17 cellular contexts compared by ENCODE assay signal in genomic region chr3:151322549-151322948, GRCh38. TPM values are rescaled to one million over a fixed set of nuclear protein-coding genes. Genes with fewer than 3 reads are reported as not detected.
DNase-seq lines count a peak whose midpoint lies in the region; ATAC-seq and TF ChIP-seq lines count a peak whose summit lies in the region.
"Had no signal": no experiment of that assay in that cellular context is flagged by ENCODE, and none has a peak within 500 bp of the region (broad histone marks: within the 10 kb centered on the region; RNA-seq: fewer than 3 reads in every experiment).

No MANE protein-coding gene starts in this region.

- H3K4me3 Mint-ChIP-seq in activated CD4-positive, alpha-beta T cell treated with anti-CD3 and anti-CD28 coated beads, Interleukin-2, amount 10 ng/mL, durations not matched to agents 7 days and 5 days: no peak overlapping the region
- H3K4me3 Mint-ChIP-seq in activated CD4-positive, alpha-beta T cell treated with anti-CD3 and anti-CD28 coated beads for 36 hours: no peak overlapping the region
- H3K4me3 Mint-ChIP-seq in CD14-positive monocyte: no peak overlapping the region
- H3K4me3 Mint-ChIP-seq: CD4-positive, alpha-beta memory T cell had no signal

- H3K36me3 ChIP-seq in breast epithelium: no peaks in the 10 kb centered on the region
- H3K36me3 ChIP-seq: BLaER1 treated with 17β-estradiol and CSF1 and Interleukin-3, amounts not matched to agents 10 nM and 100 nM had no signal

- H3K27me3 ChIP-seq in breast epithelium: no peaks in the 10 kb centered on the region
- H3K27me3 ChIP-seq: BLaER1 treated with 17β-estradiol and CSF1 and Interleukin-3, amounts not matched to agents 10 nM and 100 nM had no signal

- peaks cover 9% of the 10 kb centered on the region for H3K4me1 Mint-ChIP-seq in activated CD4-positive, alpha-beta T cell treated with anti-CD3 and anti-CD28 coated beads, Interleukin-2, amount 10 ng/mL, durations not matched to agents 7 days and 5 days
- peaks cover 53% of the 10 kb centered on the region for H3K4me1 Mint-ChIP-seq in activated CD4-positive, alpha-beta T cell treated with anti-CD3 and anti-CD28 coated beads for 36 hours
- H3K4me1 Mint-ChIP-seq in CD14-positive monocyte: peaks cover 91% of the 10 kb centered on the region
- H3K4me1 Mint-ChIP-seq: CD4-positive, alpha-beta memory T cell had no signal

- no peaks in the 10 kb centered on the region for H3K27me3 Mint-ChIP-seq in activated CD4-positive, alpha-beta T cell treated with anti-CD3 and anti-CD28 coated beads, Interleukin-2, amount 10 ng/mL, durations not matched to agents 7 days and 5 days
- peaks cover 5% of the 10 kb centered on the region for H3K27me3 Mint-ChIP-seq in activated CD4-positive, alpha-beta T cell treated with anti-CD3 and anti-CD28 coated beads for 36 hours
- H3K27me3 Mint-ChIP-seq in CD14-positive monocyte (ENCODE audit: low read depth in 3 of 3): peaks cover 0 to 2% (median 0%) of the 10 kb centered on the region in 3 donors

- no peak overlapping the region for H3K4me3 ChIP-seq in breast epithelium
- H3K4me3 ChIP-seq: BLaER1 treated with 17β-estradiol and CSF1 and Interleukin-3, amounts not matched to agents 10 nM and 100 nM; GM12878; GM23248 had no signal

- no peak overlapping the region for H3K27ac ChIP-seq in breast epithelium
- H3K27ac ChIP-seq: GM23248 had no signal

- peak overlapping the region; percentile 3 for H3K27ac Mint-ChIP-seq in activated CD4-positive, alpha-beta T cell treated with anti-CD3 and anti-CD28 coated beads, Interleukin-2, amount 10 ng/mL, durations not matched to agents 7 days and 5 days
- no peak overlapping the region for H3K27ac Mint-ChIP-seq in activated CD4-positive, alpha-beta T cell treated with anti-CD3 and anti-CD28 coated beads for 36 hours
- H3K27ac Mint-ChIP-seq in CD14-positive monocyte: peak overlapping the region; percentile 48 to 91 (median 85)
- H3K27ac Mint-ChIP-seq: CD4-positive, alpha-beta memory T cell had no signal

- POLR2A ChIA-PET in activated CD4-positive, alpha-beta T cell treated with anti-CD3 and anti-CD28 coated beads, Interleukin-2, amount 10 ng/mL, durations not matched to agents 7 days and 5 days (lab: Charles Lee): no interaction called here
- POLR2A ChIA-PET in activated CD4-positive, alpha-beta T cell treated with anti-CD3 and anti-CD28 coated beads for 36 hours (lab: Charles Lee): interaction anchor here (0.6 kb wide), 1 partner anchor 579 kb away, joined by 3 read pairs; no protein-coding TSS in a partner anchor

- CTCF ChIA-PET in activated CD4-positive, alpha-beta T cell treated with anti-CD3 and anti-CD28 coated beads, Interleukin-2, amount 10 ng/mL, durations not matched to agents 7 days and 5 days (lab: Charles Lee): interaction anchor here (1.3 to 1.5 kb wide), 2 partner anchors 11 to 166 kb away, joined by 3 to 4 read pairs; no protein-coding TSS in a partner anchor
- CTCF ChIA-PET in activated CD4-positive, alpha-beta T cell treated with anti-CD3 and anti-CD28 coated beads for 36 hours (lab: Charles Lee): interaction anchor here (2.2 kb wide), 1 partner anchor 95 kb away, joined by 6 read pairs; no protein-coding TSS in a partner anchor

- H3K9me3 Mint-ChIP-seq in activated CD4-positive, alpha-beta T cell treated with anti-CD3 and anti-CD28 coated beads, Interleukin-2, amount 10 ng/mL, durations not matched to agents 7 days and 5 days: no peaks in the 10 kb centered on the region
- H3K9me3 Mint-ChIP-seq in activated CD4-positive, alpha-beta T cell treated with anti-CD3 and anti-CD28 coated beads for 36 hours (ENCODE audit: low read depth): no peaks in the 10 kb centered on the region
- peaks cover 0 to 2% (median 0%) of the 10 kb centered on the region in 7 donors for H3K9me3 Mint-ChIP-seq in CD14-positive monocyte
- H3K9me3 Mint-ChIP-seq: CD4-positive, alpha-beta memory T cell had no signal

- intact Hi-C loops in activated CD4-positive, alpha-beta T cell treated with anti-CD3 and anti-CD28 coated beads for 36 hours (cut with DNase I, micrococcal nuclease): no loop called here
- intact Hi-C loops in CD14-positive monocyte (cut with micrococcal nuclease): loop anchor here in 1 of 2 donors (10.0 kb wide), 1 partner anchor 62 kb away; the partner anchor contains the start of gene P2RY12
- intact Hi-C loops in breast epithelium (cut with DNase I; ENCODE audit: low total_unique reads): loop anchor here (10.0 kb wide), 1 partner anchor 1162 kb away; no protein-coding TSS in a partner anchor

- no peaks in the 10 kb centered on the region for H3K9me3 ChIP-seq in breast epithelium
- H3K9me3 ChIP-seq: BLaER1 treated with 17β-estradiol and CSF1 and Interleukin-3, amounts not matched to agents 10 nM and 100 nM had no signal

- ATAC-seq in activated CD4-positive, alpha-beta T cell treated with anti-CD3 and anti-CD28 coated beads for 36 hours: no peak
- ATAC-seq in left lobe of liver (peak; percentile 14), HG02571 (IDR thresholded peaks at IDR 0.05; ENCODE audit: unreplicated experiment) (no peak), GM18517 (IDR thresholded peaks at IDR 0.05; ENCODE audit: unreplicated experiment) (no peak)
- ATAC-seq: GM12878, HCT116 had no signal

- H3K4me1 ChIP-seq in breast epithelium: no peaks in the 10 kb centered on the region

- H3K36me3 Mint-ChIP-seq in activated CD4-positive, alpha-beta T cell treated with anti-CD3 and anti-CD28 coated beads, Interleukin-2, amount 10 ng/mL, durations not matched to agents 7 days and 5 days (ENCODE audit: low read depth): no peaks in the 10 kb centered on the region
- no peaks in the 10 kb centered on the region for H3K36me3 Mint-ChIP-seq in activated CD4-positive, alpha-beta T cell treated with anti-CD3 and anti-CD28 coated beads for 36 hours (ENCODE audit: low read depth)
- H3K36me3 Mint-ChIP-seq in CD14-positive monocyte: peaks cover 15 to 17% of the 10 kb centered on the region in 2 donors
- H3K36me3 Mint-ChIP-seq: CD4-positive, alpha-beta memory T cell had no signal

- TF ChIP-seq POLR2A in breast epithelium (IDR thresholded peaks at IDR 0.05): no peak

- DNase-seq in activated CD4-positive, alpha-beta T cell treated with anti-CD3 and anti-CD28 coated beads, Interleukin-2, amount 10 ng/mL, durations not matched to agents 7 days and 5 days: no peak
- no peak for DNase-seq in activated CD4-positive, alpha-beta T cell treated with anti-CD3 and anti-CD28 coated beads for 36 hours
- DNase-seq in CD14-positive monocyte (ENCODE audit: low spot score) (no peak), NOMO-1 treated with dmso at 0.1 percent for 144 hours (lab: John Stamatoyannopoulos, UW; ENCODE audit: unreplicated experiment) (peak; percentile 7), left lobe of liver (ENCODE audit: low spot score) (no peak), breast epithelium (ENCODE audit: low spot score in 2 of 2) (no peak)
- DNase-seq: ACHN; CD4-positive, alpha-beta memory T cell; DMS79; GM23248 had no signal

- no peak for TF ChIP-seq CTCF in CD14-positive monocyte (IDR thresholded peaks at IDR 0.05)
- TF ChIP-seq CTCF in breast epithelium (IDR thresholded peaks at IDR 0.05): no peak

RNA-seq across cellular contexts. Expression of gene GPR87, which starts 5.9 kb away (rescaled TPM):
- total RNA-seq in activated CD4-positive, alpha-beta T cell treated with anti-CD3 and anti-CD28 coated beads, Interleukin-2, amount 10 ng/mL, durations not matched to agents 7 days and 5 days: under 1 TPM; 0.22 to 0.40 TPM
- 1 to 10 TPM; 2.3 to 2.5 TPM for total RNA-seq in activated CD4-positive, alpha-beta T cell treated with anti-CD3 and anti-CD28 coated beads for 36 hours
- polyA plus RNA-seq in CD14-positive monocyte: under 1 TPM in 1 of 2 donors, not detected in 1; 0.15 TPM
- total RNA-seq in left lobe of liver (not detected), breast epithelium (1 to 10 TPM in 2 of 3 donors, not detected in 1; 2.6 to 3.4 TPM)
- total RNA-seq: A172; CD4-positive, alpha-beta memory T cell had no signal
- polyA plus RNA-seq: CD4-positive, alpha-beta memory T cell; GM23248 had no signal

RNA-seq across cellular contexts. Expression of gene P2RY13, which starts 6.8 kb away (rescaled TPM):
- total RNA-seq in activated CD4-positive, alpha-beta T cell treated with anti-CD3 and anti-CD28 coated beads, Interleukin-2, amount 10 ng/mL, durations not matched to agents 7 days and 5 days: not detected
- total RNA-seq in activated CD4-positive, alpha-beta T cell treated with anti-CD3 and anti-CD28 coated beads for 36 hours: not detected
- polyA plus RNA-seq in CD14-positive monocyte: 10 to 100 TPM; 45.6 to 80.0 TPM
- total RNA-seq in left lobe of liver (1.3 TPM), breast epithelium (1 to 10 TPM in 2 of 3 donors, under 1 TPM in 1; 0.98 to 6.9 (median 2.5) TPM)
- total RNA-seq: A172; CD4-positive, alpha-beta memory T cell; G401; GM12878; GM23248 had no signal
- polyA plus RNA-seq: CD4-positive, alpha-beta memory T cell; GM12878; GM23248 had no signal

RNA-seq across cellular contexts. Expression of gene P2RY14, which starts 44.2 kb away (rescaled TPM):
- total RNA-seq in activated CD4-positive, alpha-beta T cell treated with anti-CD3 and anti-CD28 coated beads, Interleukin-2, amount 10 ng/mL, durations not matched to agents 7 days and 5 days: under 1 TPM; 0.25 to 0.27 TPM
- under 1 TPM; 0.16 to 0.25 TPM for total RNA-seq in activated CD4-positive, alpha-beta T cell treated with anti-CD3 and anti-CD28 coated beads for 36 hours
- under 1 TPM; 0.50 to 0.67 TPM for polyA plus RNA-seq in CD14-positive monocyte
- total RNA-seq in left lobe of liver (not detected), breast epithelium (1 to 10 TPM; 1.9 to 8.5 (median 3.3) TPM)
- total RNA-seq: G401, GM23248 had no signal
- polyA plus RNA-seq: GM23248 had no signal
